26 cellular contexts compared by ENCODE assay signal in genomic region chr10:3566627-3567026, GRCh38.
DNase-seq lines count a peak whose midpoint lies in the region; ATAC-seq, FAIRE-seq and TF ChIP-seq lines count a peak whose summit lies in the region.
"Had no signal": no experiment of that assay in that cellular context is flagged by ENCODE, and none has a peak within 500 bp of the region (broad histone marks: within the 10 kb centered on the region; RNA-seq: fewer than 3 reads in every experiment).

No MANE protein-coding gene starts in this region.

- no peak for FAIRE-seq in GM12892 (lab: Jason Lieb, UNC)
- FAIRE-seq: A549, HepG2, K562 had no signal

- no peaks in the 10 kb centered on the region for H3K27me3 ChIP-seq in CD4-positive, alpha-beta T cell (ENCODE audit: control insufficient read depth, insufficient read depth, low read length)
- no peaks in the 10 kb centered on the region for H3K27me3 ChIP-seq in naive thymus-derived CD4-positive, alpha-beta T cell (ENCODE audit: control insufficient read depth in 2 of 2, insufficient read depth in 2 of 2, low read length in 2 of 2)
- H3K27me3 ChIP-seq: MG63 had no signal

- no peak overlapping the region for H3K27ac ChIP-seq in CD4-positive, alpha-beta T cell (ENCODE audit: low read depth, low read length)
- no peak overlapping the region for H3K27ac ChIP-seq in naive thymus-derived CD4-positive, alpha-beta T cell (ENCODE audit: low read depth, low read length)
- H3K27ac ChIP-seq: A549, HL-60 had no signal

- H3K4me1 ChIP-seq in naive thymus-derived CD4-positive, alpha-beta T cell (ENCODE audit: control insufficient read depth in 2 of 2, insufficient read depth in 2 of 2, low read length in 2 of 2), result no peaks in the 10 kb centered on the region
- H3K4me1 ChIP-seq: A549 had no signal

- CTCF ChIA-PET in CD4-positive, alpha-beta T cell (lab: Charles Lee), result no interaction called here
- CTCF ChIA-PET in T-cell (lab: Charles Lee), result no interaction called here
- CTCF ChIA-PET in naive thymus-derived CD4-positive, alpha-beta T cell (lab: Charles Lee), result no interaction called here

- POLR2A ChIA-PET in CD4-positive, alpha-beta T cell (lab: Charles Lee), result no interaction called here
- POLR2A ChIA-PET in T-cell (lab: Charles Lee), result no interaction called here
- POLR2A ChIA-PET in naive thymus-derived CD4-positive, alpha-beta T cell (lab: Charles Lee), result no interaction called here

- no peak overlapping the region for H3K4me3 Mint-ChIP-seq in CD4-positive, alpha-beta T cell
- no peak overlapping the region for H3K4me3 Mint-ChIP-seq in T-cell
- H3K4me3 Mint-ChIP-seq in naive thymus-derived CD4-positive, alpha-beta T cell, result no peak overlapping the region
- H3K4me3 Mint-ChIP-seq: H9 had no signal

- no peaks in the 10 kb centered on the region for H3K27me3 Mint-ChIP-seq in CD4-positive, alpha-beta T cell
- H3K27me3 Mint-ChIP-seq in T-cell, result peaks cover 0 to 6% of the 10 kb centered on the region in 2 donors
- H3K27me3 Mint-ChIP-seq in naive thymus-derived CD4-positive, alpha-beta T cell, result no peaks in the 10 kb centered on the region

- H3K27ac Mint-ChIP-seq in CD4-positive, alpha-beta T cell, result peak overlapping the region; percentile 4
- no peak overlapping the region for H3K27ac Mint-ChIP-seq in T-cell
- peak overlapping the region in 4 of 9 donors; percentile 7 to 54 (median 18) for H3K27ac Mint-ChIP-seq in naive thymus-derived CD4-positive, alpha-beta T cell

- no peak for TF ChIP-seq POLR2A in GM12892 (IDR thresholded peaks at IDR 0.05; ENCODE audit: low read depth, low read length)

- no peaks in the 10 kb centered on the region for H3K9me3 Mint-ChIP-seq in CD4-positive, alpha-beta T cell
- H3K9me3 Mint-ChIP-seq in T-cell, result peaks cover 0 to 5% (median 0%) of the 10 kb centered on the region in 3 donors
- peaks cover 0 to 4% (median 0%) of the 10 kb centered on the region in 11 donors for H3K9me3 Mint-ChIP-seq in naive thymus-derived CD4-positive, alpha-beta T cell

- H3K36me3 Mint-ChIP-seq in CD4-positive, alpha-beta T cell (ENCODE audit: low read depth), result no peaks in the 10 kb centered on the region
- no peaks in the 10 kb centered on the region for H3K36me3 Mint-ChIP-seq in T-cell
- H3K36me3 Mint-ChIP-seq in naive thymus-derived CD4-positive, alpha-beta T cell, result peaks cover 0 to 2% (median 0%) of the 10 kb centered on the region in 5 donors

- ATAC-seq in CD4-positive, alpha-beta T cell (ENCODE audit: poor library complexity), result peak; percentile 55
- ATAC-seq in T-cell (replicated peaks in 1 of 4) (peak in 3 of 4 experiments; percentile 43 to 52 (median 45)), GM18858 (IDR thresholded peaks at IDR 0.05; ENCODE audit: unreplicated experiment) (no peak)
- ATAC-seq in naive thymus-derived CD4-positive, alpha-beta T cell, result peak; percentile 31
- ATAC-seq: A549, HepG2, K562, Panc1, SK-N-SH treated with all-trans-retinoic acid at 6 μM for 48 hours had no signal

- H3K36me3 ChIP-seq in naive thymus-derived CD4-positive, alpha-beta T cell (ENCODE audit: control insufficient read depth in 2 of 3, insufficient read depth in 3 of 3, low read length in 3 of 3), result no peaks in the 10 kb centered on the region
- H3K36me3 ChIP-seq: MG63 had no signal

- no peak overlapping the region for H3K4me3 ChIP-seq in naive thymus-derived CD4-positive, alpha-beta T cell (ENCODE audit: low read length)
- H3K4me3 ChIP-seq: A549, K562, MG63 had no signal

- peak; percentile 29 for DNase-seq in NCI-H510A treated with DMSO at 0.1 percent for 48 hours (lab: John Stamatoyannopoulos, UW)
- no peak for DNase-seq in NCI-H510A (lab: John Stamatoyannopoulos, UW)
- DNase-seq in CD4-positive, alpha-beta T cell, result no peak
- no peak for DNase-seq in T-cell
- DNase-seq in naive thymus-derived CD4-positive, alpha-beta T cell, result peak in 5 of 9 donors; percentile 7 to 34 (median 18)
- DNase-seq in NAMALWA (ENCODE audit: low spot score), result no peak
- no peak for DNase-seq in GM12892 (ENCODE audit: insufficient read length)
- DNase-seq: Calu3; CD8-positive, alpha-beta memory T cell; DMS153; EL; GF-D8; H9; MG63; NCI-H1048; NCI-H1417 treated with DMSO at 0.1 percent for 48 hours; NCI-H1930; NCI-H2171 treated with DMSO at 0.1 percent for 48 hours; NCI-H748 treated with DMSO at 0.1 percent for 48 hours had no signal

- peaks cover 17% of the 10 kb centered on the region for H3K4me1 Mint-ChIP-seq in CD4-positive, alpha-beta T cell (ENCODE audit: low read depth)
- H3K4me1 Mint-ChIP-seq in T-cell, result peaks cover 9 to 17% (median 12%) of the 10 kb centered on the region in 3 donors
- peaks cover 10 to 19% (median 11%) of the 10 kb centered on the region in 7 donors for H3K4me1 Mint-ChIP-seq in naive thymus-derived CD4-positive, alpha-beta T cell

- TF ChIP-seq CTCF in CD4-positive, alpha-beta T cell (IDR thresholded peaks at IDR 0.05), result no peak

- no peaks in the 10 kb centered on the region for H3K9me3 ChIP-seq in CD4-positive, alpha-beta T cell (ENCODE audit: control insufficient read depth, low read length)
- H3K9me3 ChIP-seq in naive thymus-derived CD4-positive, alpha-beta T cell (ENCODE audit: control insufficient read depth in 2 of 3, low read length in 3 of 3), result no peaks in the 10 kb centered on the region
- H3K9me3 ChIP-seq: MG63 had no signal

- intact Hi-C loops in CD4-positive, alpha-beta T cell (cut with DNase I, micrococcal nuclease), result no loop called here
- intact Hi-C loops in naive thymus-derived CD4-positive, alpha-beta T cell (cut with micrococcal nuclease), result no loop called here

Comparison
In these comparisons a context has a peak if more than half of its experiments do, and no peak if none do; other contexts are left out.
1. DNase-seq: peak in NCI-H510A treated with DMSO at 0.1 percent for 48 hours (single experiment) and naive thymus-derived CD4-positive, alpha-beta T cell (5 of 9); none in NCI-H510A (single experiment), CD4-positive, alpha-beta T cell (0 of 10), T-cell (0 of 34), NAMALWA (single experiment) and GM12892 (single experiment).